Comparison of ENCODE assay signal across 23 cellular contexts in genomic region chr13:110639935-110640334, GRCh38. TPM values are rescaled to one million over a fixed set of nuclear protein-coding genes. Genes with fewer than 3 reads are reported as not detected.
DNase-seq lines count a peak whose midpoint lies in the region; ATAC-seq and TF ChIP-seq lines count a peak whose summit lies in the region.
"Had no signal": no experiment of that assay in that cellular context is flagged by ENCODE, and none has a peak within 500 bp of the region (broad histone marks: within the 10 kb centered on the region; RNA-seq: fewer than 3 reads in every experiment).

No MANE protein-coding gene starts in this region.

- no peak overlapping the region for H3K4ac ChIP-seq in mesenchymal stem cell (ENCODE audit: low read depth in 1 of 2, low read length in 2 of 2)

- H2AFZ ChIP-seq in mesenchymal stem cell (ENCODE audit: low read depth, low read length) = no peak overlapping the region
- H2AFZ ChIP-seq: GM23248 had no signal

- no peak overlapping the region for H2BK12ac ChIP-seq in mesenchymal stem cell (ENCODE audit: low read length in 2 of 2)

- peaks cover 4 to 6% of the 10 kb centered on the region in 2 donors for H3K36me3 Mint-ChIP-seq in activated T-cell treated with anti-CD3 and anti-CD28 coated beads, Interleukin-2, amount 50 U/mL, for 72 hours (ENCODE audit: insufficient read depth in 2 of 2)
- peaks cover 29% of the 10 kb centered on the region for H3K36me3 Mint-ChIP-seq in activated T-cell treated with anti-CD3 and anti-CD28 coated beads, Interleukin-2, amount 50 U/mL, for 4 hours (ENCODE audit: insufficient read depth)
- peaks cover 29% of the 10 kb centered on the region for H3K36me3 Mint-ChIP-seq in activated CD8-positive, alpha-beta T cell treated with anti-CD3 and anti-CD28 coated beads for 36 hours (ENCODE audit: low read depth)

- H3K27me3 Mint-ChIP-seq in activated T-cell treated with anti-CD3 and anti-CD28 coated beads, Interleukin-2, amount 50 U/mL, for 72 hours (ENCODE audit: low read depth) = no peaks in the 10 kb centered on the region
- no peaks in the 10 kb centered on the region for H3K27me3 Mint-ChIP-seq in activated T-cell treated with anti-CD3 and anti-CD28 coated beads, Interleukin-2, amount 50 U/mL, for 4 hours (ENCODE audit: low read depth)
- H3K27me3 Mint-ChIP-seq in activated CD8-positive, alpha-beta T cell treated with anti-CD3 and anti-CD28 coated beads for 36 hours = no peaks in the 10 kb centered on the region

- no peak overlapping the region for H2BK5ac ChIP-seq in mesenchymal stem cell (ENCODE audit: low read depth, low read length, poor library complexity, severe bottlenecking)

- DNase-seq in activated T-cell treated with anti-CD3 and anti-CD28 coated beads, Interleukin-2, amount 50 U/mL, for 72 hours = no peak
- DNase-seq in activated T-cell treated with anti-CD3 and anti-CD28 coated beads, Interleukin-2, amount 50 U/mL, for 4 hours = no peak
- DNase-seq in activated CD8-positive, alpha-beta T cell treated with anti-CD3 and anti-CD28 coated beads for 36 hours = no peak
- DNase-seq in mesenchymal stem cell = no peak
- no peak for DNase-seq in stomach
- no peak for DNase-seq in WERI-Rb-1
- no peak for DNase-seq in stimulated activated CD4-positive, alpha-beta T cell treated with anti-CD3 and anti-CD28 coated beads, Interleukin-2, amount 100 ng/mL, for 24 hours
- DNase-seq: activated gamma-delta T cell; DMS153; effector CD4-positive, alpha-beta T cell; NCI-H1105; NCI-H2081; NCI-H510A; stimulated activated naive CD4-positive, alpha-beta T cell treated with Interleukin-2 at 50 U/mL for 16 hours; T1000; upper lobe of right lung had no signal

- TF ChIP-seq CTCF in activated CD8-positive, alpha-beta T cell treated with anti-CD3 and anti-CD28 coated beads for 36 hours (IDR thresholded peaks at IDR 0.05) = no peak
- TF ChIP-seq CTCF in stomach (IDR thresholded peaks at IDR 0.05) = no peak
- no peak for TF ChIP-seq CTCF in WERI-Rb-1 (IDR thresholded peaks at IDR 0.05; ENCODE audit: low read depth, low read length)

- no peak overlapping the region for H3K4me2 ChIP-seq in mesenchymal stem cell (ENCODE audit: low read length, poor library complexity, severe bottlenecking)
- H3K4me2 ChIP-seq: SK-N-SH had no signal

- H3K36me3 ChIP-seq in mesenchymal stem cell (ENCODE audit: control insufficient read depth in 1 of 2, insufficient read depth in 2 of 2, low read depth in 1 of 2, low read length in 2 of 2) = peaks cover 79 to 99% of the 10 kb centered on the region in 2 experiments
- H3K36me3 ChIP-seq in stomach = peaks cover 72 to 96% (median 92%) of the 10 kb centered on the region in 4 donors
- H3K36me3 ChIP-seq in WERI-Rb-1 = peaks cover 98% of the 10 kb centered on the region

- H3K27ac Mint-ChIP-seq in activated T-cell treated with anti-CD3 and anti-CD28 coated beads, Interleukin-2, amount 50 U/mL, for 72 hours = peak overlapping the region; percentile 48
- H3K27ac Mint-ChIP-seq in activated CD8-positive, alpha-beta T cell treated with anti-CD3 and anti-CD28 coated beads for 36 hours = peak overlapping the region; percentile 6

- H3K9me3 Mint-ChIP-seq in activated T-cell treated with anti-CD3 and anti-CD28 coated beads, Interleukin-2, amount 50 U/mL, for 72 hours = no peaks in the 10 kb centered on the region
- no peaks in the 10 kb centered on the region for H3K9me3 Mint-ChIP-seq in activated T-cell treated with anti-CD3 and anti-CD28 coated beads, Interleukin-2, amount 50 U/mL, for 4 hours
- no peaks in the 10 kb centered on the region for H3K9me3 Mint-ChIP-seq in activated CD8-positive, alpha-beta T cell treated with anti-CD3 and anti-CD28 coated beads for 36 hours

- H3K4me1 ChIP-seq in mesenchymal stem cell (ENCODE audit: control insufficient read depth, insufficient read depth, low read depth, low read length) (peaks cover 29% of the 10 kb centered on the region), stomach (peaks cover 7 to 22% (median 16%) of the 10 kb centered on the region in 4 donors)
- H3K4me1 ChIP-seq: upper lobe of right lung had no signal

- no peak overlapping the region for H4K8ac ChIP-seq in mesenchymal stem cell (ENCODE audit: low read length)

- H2AK5ac ChIP-seq in mesenchymal stem cell (ENCODE audit: low read length, severe bottlenecking) = no peak overlapping the region

- WGBS in mesenchymal stem cell = 91% methylated on average over 4 of the region's 5 CpGs
- WGBS in stomach, 5 donors = 58 to 70% (median 64%) methylated on average over 5 of the region's 5 CpGs

- no peak overlapping the region for H2BK120ac ChIP-seq in mesenchymal stem cell (ENCODE audit: low read depth, low read length)

- H3K9ac ChIP-seq in mesenchymal stem cell (ENCODE audit: low read length) = no peak overlapping the region
- H3K9ac ChIP-seq: GM23248, SK-N-SH had no signal

- no peak overlapping the region for H2BK15ac ChIP-seq in mesenchymal stem cell (ENCODE audit: low read depth, poor library complexity, severe bottlenecking)

- peak overlapping the region; percentile 45 for H3K27ac ChIP-seq in mesenchymal stem cell (ENCODE audit: low read length, poor library complexity, severe bottlenecking)
- peak overlapping the region in 3 of 5 donors; percentile 14 to 67 (median 27) for H3K27ac ChIP-seq in stomach
- H3K27ac ChIP-seq in WERI-Rb-1 = no peak overlapping the region
- H3K27ac ChIP-seq: GM23248, upper lobe of right lung had no signal

- H3K14ac ChIP-seq in mesenchymal stem cell (ENCODE audit: low read length in 2 of 2) = no peak overlapping the region

- TF ChIP-seq EP300 in stomach (IDR thresholded peaks at IDR 0.05) = no peak

- no peak overlapping the region for H3K23ac ChIP-seq in mesenchymal stem cell (ENCODE audit: low read length in 2 of 2)

- H3K18ac ChIP-seq in mesenchymal stem cell (ENCODE audit: low read depth in 1 of 2, low read length in 2 of 2) = no peak overlapping the region

- POLR2A ChIA-PET in activated CD8-positive, alpha-beta T cell treated with anti-CD3 and anti-CD28 coated beads for 36 hours (lab: Charles Lee) = interaction anchor here (0.8 to 1.0 kb wide), 3 partner anchors 9 to 59 kb away, joined by 3 read pairs; no protein-coding TSS in a partner anchor

- intact Hi-C loops in activated CD8-positive, alpha-beta T cell treated with anti-CD3 and anti-CD28 coated beads for 36 hours (cut with micrococcal nuclease) = no loop called here
- intact Hi-C loops in stomach (cut with DNase I; ENCODE audit: low total_unique reads) = loop anchor here (10.0 kb wide), 1 partner anchor 65 kb away; the partner anchor contains the start of gene CARS2

- no peak overlapping the region for H4K91ac ChIP-seq in mesenchymal stem cell (ENCODE audit: low read length)

- H3K79me1 ChIP-seq in mesenchymal stem cell (replicated peaks; ENCODE audit: low read length, poor library complexity, severe bottlenecking) = peaks cover 47% of the 10 kb centered on the region

- TF ChIP-seq POLR2A in stomach (IDR thresholded peaks at IDR 0.05) = no peak

- H3K27me3 ChIP-seq in mesenchymal stem cell (ENCODE audit: control insufficient read depth in 1 of 2, insufficient read depth in 1 of 2, low read length in 2 of 2) (no peaks in the 10 kb centered on the region), stomach (no peaks in the 10 kb centered on the region), WERI-Rb-1 (ENCODE audit: insufficient read depth, low read depth, severe bottlenecking) (no peaks in the 10 kb centered on the region)
- H3K27me3 ChIP-seq: BLaER1 treated with 17β-estradiol and CSF1 and Interleukin-3, amounts not matched to agents 10 nM and 100 nM; right lobe of liver; upper lobe of right lung had no signal

- CTCF ChIA-PET in activated CD8-positive, alpha-beta T cell treated with anti-CD3 and anti-CD28 coated beads for 36 hours (lab: Charles Lee) = interaction anchor here (1.0 to 1.3 kb wide), 2 partner anchors 21 to 46 kb away, joined by 3 to 4 read pairs; no protein-coding TSS in a partner anchor

- ATAC-seq in activated T-cell treated with anti-CD3 and anti-CD28 coated beads, Interleukin-2, amount 50 U/mL, for 72 hours (replicated peaks in 1 of 2) = no peak
- ATAC-seq in activated T-cell treated with anti-CD3 and anti-CD28 coated beads, Interleukin-2, amount 50 U/mL, for 4 hours = no peak
- ATAC-seq in activated CD8-positive, alpha-beta T cell treated with anti-CD3 and anti-CD28 coated beads for 36 hours = no peak
- no peak for ATAC-seq in GM18861 (IDR thresholded peaks at IDR 0.05; ENCODE audit: unreplicated experiment)
- ATAC-seq: Panc1, upper lobe of right lung had no signal

- H3K9me3 ChIP-seq in mesenchymal stem cell (ENCODE audit: control insufficient read depth, low read length) (no peaks in the 10 kb centered on the region), stomach (no peaks in the 10 kb centered on the region), WERI-Rb-1 (ENCODE audit: severe bottlenecking) (no peaks in the 10 kb centered on the region)
- H3K9me3 ChIP-seq: BLaER1 treated with 17β-estradiol and CSF1 and Interleukin-3, amounts not matched to agents 10 nM and 100 nM; right lobe of liver; SK-N-SH; upper lobe of right lung had no signal

- H3K4me3 ChIP-seq in mesenchymal stem cell (ENCODE audit: insufficient read depth in 1 of 2, low read depth in 1 of 2, low read length in 2 of 2) = no peak overlapping the region
- no peak overlapping the region for H3K4me3 ChIP-seq in stomach
- no peak overlapping the region for H3K4me3 ChIP-seq in WERI-Rb-1 (ENCODE audit: low read depth, low read length)
- H3K4me3 ChIP-seq: BLaER1 treated with 17β-estradiol and CSF1 and Interleukin-3, amounts not matched to agents 10 nM and 100 nM; GM23248; lung; right lobe of liver; upper lobe of right lung had no signal

- no peaks in the 10 kb centered on the region for H3K4me1 Mint-ChIP-seq in activated T-cell treated with anti-CD3 and anti-CD28 coated beads, Interleukin-2, amount 50 U/mL, for 72 hours (ENCODE audit: low read depth)
- no peaks in the 10 kb centered on the region for H3K4me1 Mint-ChIP-seq in activated T-cell treated with anti-CD3 and anti-CD28 coated beads, Interleukin-2, amount 50 U/mL, for 4 hours (ENCODE audit: low read depth)
- H3K4me1 Mint-ChIP-seq in activated CD8-positive, alpha-beta T cell treated with anti-CD3 and anti-CD28 coated beads for 36 hours (ENCODE audit: low read depth) = peaks cover 4% of the 10 kb centered on the region

- no peak overlapping the region for H3K4me3 Mint-ChIP-seq in activated T-cell treated with anti-CD3 and anti-CD28 coated beads, Interleukin-2, amount 50 U/mL, for 72 hours
- H3K4me3 Mint-ChIP-seq in activated T-cell treated with anti-CD3 and anti-CD28 coated beads, Interleukin-2, amount 50 U/mL, for 4 hours = no peak overlapping the region
- no peak overlapping the region for H3K4me3 Mint-ChIP-seq in activated CD8-positive, alpha-beta T cell treated with anti-CD3 and anti-CD28 coated beads for 36 hours

RNA-seq across cellular contexts. Expression of gene NAXD, which starts 24.6 kb away (rescaled TPM):
- total RNA-seq in activated T-cell treated with anti-CD3 and anti-CD28 coated beads, Interleukin-2, amount 50 U/mL, for 72 hours = 10 to 100 TPM; 27.4 to 29.4 TPM
- 10 to 100 TPM; 17.8 to 20.5 (median 19.5) TPM for total RNA-seq in activated T-cell treated with anti-CD3 and anti-CD28 coated beads, Interleukin-2, amount 50 U/mL, for 4 hours
- 10 to 100 TPM; 22.7 to 24.8 TPM for total RNA-seq in activated CD8-positive, alpha-beta T cell treated with anti-CD3 and anti-CD28 coated beads for 36 hours
- 17.1 TPM for polyA plus RNA-seq in mesenchymal stem cell (2013, experiment 1 of 2)
- polyA plus RNA-seq in mesenchymal stem cell (2013, experiment 2 of 2) = 17.1 TPM
- total RNA-seq in stomach = 10 to 100 TPM; 25.7 to 50.7 (median 34.4) TPM
- polyA plus RNA-seq in stomach = 10 to 100 TPM; 38.4 to 44.7 (median 41.4) TPM
